ENCODE assay signal across 1 cellular context in genomic region chr1:43521078-43521477, GRCh38.
TF ChIP-seq lines count a peak whose summit lies in the region.

No MANE protein-coding gene starts in this region.

TF ChIP-seq in H1, 55 proteins besides CTCF, POLR2A, EP300 and RAD21 (continued from another document):
- TF ChIP-seq CHD7 (IDR thresholded peaks at IDR 0.05; ENCODE audit: insufficient replicate concordance, low read length) = no peak
- TF ChIP-seq CTBP2 (IDR thresholded peaks at IDR 0.05; ENCODE audit: borderline replicate concordance, insufficient read depth, insufficient read length, low read length) = no peak
- TF ChIP-seq JUND (IDR thresholded peaks at IDR 0.05; ENCODE audit: low read length) = no peak
- TF ChIP-seq ZNF274 (IDR thresholded peaks at IDR 0.05; ENCODE audit: borderline replicate concordance, extremely low read depth, low read length) = no peak
- TF ChIP-seq, protein P1, sequence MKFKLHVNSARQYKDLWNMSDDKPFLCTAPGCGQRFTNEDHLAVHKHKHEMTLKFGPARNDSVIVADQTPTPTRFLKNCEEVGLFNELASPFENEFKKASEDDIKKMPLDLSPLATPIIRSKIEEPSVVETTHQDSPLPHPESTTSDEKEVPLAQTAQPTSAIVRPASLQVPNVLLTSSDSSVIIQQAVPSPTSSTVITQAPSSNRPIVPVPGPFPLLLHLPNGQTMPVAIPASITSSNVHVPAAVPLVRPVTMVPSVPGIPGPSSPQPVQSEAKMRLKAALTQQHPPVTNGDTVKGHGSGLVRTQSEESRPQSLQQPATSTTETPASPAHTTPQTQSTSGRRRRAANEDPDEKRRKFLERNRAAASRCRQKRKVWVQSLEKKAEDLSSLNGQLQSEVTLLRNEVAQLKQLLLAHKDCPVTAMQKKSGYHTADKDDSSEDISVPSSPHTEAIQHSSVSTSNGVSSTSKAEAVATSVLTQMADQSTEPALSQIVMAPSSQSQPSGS (IDR thresholded peaks at IDR 0.05; ENCODE audit: low read length) = no peak
- TF ChIP-seq FOSL1 (IDR thresholded peaks at IDR 0.05; ENCODE audit: insufficient read depth, low read depth, low read length) = no peak
- TF ChIP-seq SIN3A (conservative IDR thresholded peaks at IDR 0.05 in 1 of 2, IDR thresholded peaks at IDR 0.05 in 1 of 2; ENCODE audit: low read depth in 1 of 2, low read length in 2 of 2) = no peak
- TF ChIP-seq CHD2 (IDR thresholded peaks at IDR 0.05; ENCODE audit: low read length) = no peak
- no peak for TF ChIP-seq TCF12 (IDR thresholded peaks at IDR 0.05; ENCODE audit: low read depth, low read length)
- no peak for TF ChIP-seq TBP (IDR thresholded peaks at IDR 0.05; ENCODE audit: low read depth, low read length)
- TF ChIP-seq CREB1 (IDR thresholded peaks at IDR 0.05) = no peak
- no peak for TF ChIP-seq SRF (IDR thresholded peaks at IDR 0.05; ENCODE audit: low read depth, low read length)
